21 cellular contexts compared by ENCODE assay signal in genomic region chr19:12676928-12677327, GRCh38. TPM values are rescaled to one million over a fixed set of nuclear protein-coding genes. Genes with fewer than 3 reads are reported as not detected.
DNase-seq lines count a peak whose midpoint lies in the region; ATAC-seq, FAIRE-seq and TF ChIP-seq lines count a peak whose summit lies in the region.
"Had no signal": no experiment of that assay in that cellular context is flagged by ENCODE, and none has a peak within 500 bp of the region (broad histone marks: within the 10 kb centered on the region; RNA-seq: fewer than 3 reads in every experiment).

No MANE protein-coding gene starts in this region.

- H3K9me3 ChIP-seq in astrocyte (ENCODE audit: insufficient read depth, low read depth, low read length) (no peaks in the 10 kb centered on the region), stomach (no peaks in the 10 kb centered on the region)
- H3K9me3 ChIP-seq: BLaER1 treated with 17β-estradiol and CSF1 and Interleukin-3, amounts not matched to agents 10 nM and 100 nM; heart left ventricle; upper lobe of left lung had no signal

- no peak for FAIRE-seq in astrocyte (lab: Jason Lieb, UNC)

- intact Hi-C loops in natural killer cell (cut with micrococcal nuclease) = loop anchor here (10.0 kb wide), 1 partner anchor 118 kb away; the partner anchor contains the start of gene JUNB
- intact Hi-C loops in stomach (cut with DNase I; ENCODE audit: low total_unique reads) = loop anchor here (10.0 kb wide), 1 partner anchor 112 kb away; no protein-coding TSS in a partner anchor

- no peak overlapping the region for H3K9ac ChIP-seq in astrocyte (ENCODE audit: low read length)

- H3K4me1 ChIP-seq in astrocyte (ENCODE audit: insufficient read depth, low read length) = no peaks in the 10 kb centered on the region
- peaks cover 8 to 44% (median 31%) of the 10 kb centered on the region in 4 donors for H3K4me1 ChIP-seq in stomach

- H3K4me1 Mint-ChIP-seq in natural killer cell (peaks cover 30 to 43% of the 10 kb centered on the region in 2 donors), astrocyte (ENCODE audit: low read depth, unreplicated experiment) (peaks cover 2% of the 10 kb centered on the region)
- peaks cover 34 to 38% of the 10 kb centered on the region in 2 donors for H3K4me1 Mint-ChIP-seq in natural killer cell treated with Interleukin-12 subunit alpha and Interleukin-12 subunit beta and Interleukin-15 and Interleukin-18, amount 100 ng/mL, for 72 hours (ENCODE audit: low read depth in 2 of 2)
- peaks cover 20 to 37% (median 34%) of the 10 kb centered on the region in 4 donors for H3K4me1 Mint-ChIP-seq in naive thymus-derived CD8-positive, alpha-beta T cell

- no peaks in the 10 kb centered on the region for H3K36me3 Mint-ChIP-seq in natural killer cell
- peaks cover 16% of the 10 kb centered on the region for H3K36me3 Mint-ChIP-seq in natural killer cell treated with Interleukin-12 subunit alpha and Interleukin-12 subunit beta and Interleukin-15 and Interleukin-18, amount 100 ng/mL, for 72 hours
- H3K36me3 Mint-ChIP-seq in astrocyte (ENCODE audit: low read depth, unreplicated experiment) = peaks cover 12% of the 10 kb centered on the region
- peaks cover 0 to 78% (median 3%) of the 10 kb centered on the region in 3 donors for H3K36me3 Mint-ChIP-seq in naive thymus-derived CD8-positive, alpha-beta T cell

- TF ChIP-seq POLR2A in stomach (IDR thresholded peaks at IDR 0.05) = no peak

- WGBS in stomach, 5 donors = 77 to 95% (median 90%) methylated on average over 3 to 12 of the region's 12 CpGs

- H3K4me2 ChIP-seq in astrocyte (ENCODE audit: low read length) = no peak overlapping the region
- H3K4me2 ChIP-seq: BLaER1 treated with 17β-estradiol and CSF1 and Interleukin-3, amounts not matched to agents 10 nM and 100 nM had no signal

- peaks cover 26% of the 10 kb centered on the region for H3K79me2 ChIP-seq in astrocyte (ENCODE audit: insufficient read depth, low read length)

- ATAC-seq in natural killer cell (no peak), HG02981 (IDR thresholded peaks at IDR 0.05; ENCODE audit: unreplicated experiment) (no peak), HG03280 (IDR thresholded peaks at IDR 0.05; ENCODE audit: unreplicated experiment) (no peak), GM21381 (IDR thresholded peaks at IDR 0.05; ENCODE audit: unreplicated experiment) (no peak)
- no peak for ATAC-seq in natural killer cell treated with Interleukin-12 subunit alpha and Interleukin-12 subunit beta and Interleukin-15 and Interleukin-18, amount 100 ng/mL, for 72 hours
- no peak for ATAC-seq in naive thymus-derived CD8-positive, alpha-beta T cell

- H3K4me3 Mint-ChIP-seq in natural killer cell = no peak overlapping the region
- no peak overlapping the region for H3K4me3 Mint-ChIP-seq in natural killer cell treated with Interleukin-12 subunit alpha and Interleukin-12 subunit beta and Interleukin-15 and Interleukin-18, amount 100 ng/mL, for 72 hours
- H3K4me3 Mint-ChIP-seq in astrocyte (ENCODE audit: unreplicated experiment) = peak overlapping the region; percentile 29
- no peak overlapping the region for H3K4me3 Mint-ChIP-seq in naive thymus-derived CD8-positive, alpha-beta T cell
- H3K4me3 Mint-ChIP-seq: T-helper 2 cell treated with Interferon-gamma antibody and Interleukin-4, amounts not matched to agents 5 μg/mL and 100 μg/mL, for 36 hours had no signal

- POLR2A ChIA-PET in naive thymus-derived CD8-positive, alpha-beta T cell (lab: Charles Lee) = interaction anchor here (1.0 to 1.6 kb wide), 2 partner anchors 8 to 11 kb away, joined by 5 to 10 read pairs; partner anchors contain the start of genes MAN2B1 and WDR83

- H3K27me3 Mint-ChIP-seq in natural killer cell (ENCODE audit: low read depth in 2 of 2) = no peaks in the 10 kb centered on the region
- H3K27me3 Mint-ChIP-seq in natural killer cell treated with Interleukin-12 subunit alpha and Interleukin-12 subunit beta and Interleukin-15 and Interleukin-18, amount 100 ng/mL, for 72 hours = no peaks in the 10 kb centered on the region
- no peaks in the 10 kb centered on the region for H3K27me3 Mint-ChIP-seq in astrocyte (ENCODE audit: low read depth, unreplicated experiment)
- H3K27me3 Mint-ChIP-seq in naive thymus-derived CD8-positive, alpha-beta T cell = peaks cover 0 to 1% (median 0%) of the 10 kb centered on the region in 5 donors

- peaks cover 31% of the 10 kb centered on the region for H4K20me1 ChIP-seq in astrocyte (ENCODE audit: insufficient read depth, low read length)

- no peak for TF ChIP-seq EP300 in stomach (IDR thresholded peaks at IDR 0.05)

- no peak overlapping the region for H2AFZ ChIP-seq in astrocyte (ENCODE audit: low read depth, low read length)

- H3K27me3 ChIP-seq in astrocyte (ENCODE audit: insufficient read depth, low read length) = no peaks in the 10 kb centered on the region
- H3K27me3 ChIP-seq in stomach = no peaks in the 10 kb centered on the region
- H3K27me3 ChIP-seq: BLaER1 treated with 17β-estradiol and CSF1 and Interleukin-3, amounts not matched to agents 10 nM and 100 nM; dorsolateral prefrontal cortex; heart left ventricle; upper lobe of left lung had no signal

- no peak for DNase-seq in natural killer cell
- DNase-seq in natural killer cell treated with Interleukin-12 subunit alpha and Interleukin-12 subunit beta and Interleukin-15 and Interleukin-18, amount 100 ng/mL, for 72 hours (ENCODE audit: low spot score) = no peak
- DNase-seq in astrocyte (ENCODE audit: low read depth) = no peak
- no peak for DNase-seq in naive thymus-derived CD8-positive, alpha-beta T cell
- no peak for DNase-seq in stomach

- H3K27ac Mint-ChIP-seq in natural killer cell (peak overlapping the region; percentile 60 to 70), astrocyte (ENCODE audit: unreplicated experiment) (peak overlapping the region; percentile 48)
- peak overlapping the region in 1 of 2 donors; percentile 57 for H3K27ac Mint-ChIP-seq in natural killer cell treated with Interleukin-12 subunit alpha and Interleukin-12 subunit beta and Interleukin-15 and Interleukin-18, amount 100 ng/mL, for 72 hours
- H3K27ac Mint-ChIP-seq in naive thymus-derived CD8-positive, alpha-beta T cell = peak overlapping the region in 6 of 10 donors; percentile 15 to 82 (median 62)
- H3K27ac Mint-ChIP-seq: activated T-helper 2 cell treated with anti-CD3 and anti-CD28 coated beads, Interferon-gamma antibody, Interleukin-2, Interleukin-4, amounts not matched to agents 10 μg/mL and 5 μg/mL and 100 μg/mL, durations not matched to agents 14 hours and 24 hours and 36 hours; T-helper 2 cell treated with Interferon-gamma antibody and Interleukin-4, amounts not matched to agents 5 μg/mL and 100 μg/mL, for 36 hours had no signal

- H3K27ac ChIP-seq in astrocyte (ENCODE audit: low read depth, low read length) = no peak overlapping the region
- no peak overlapping the region for H3K27ac ChIP-seq in stomach
- H3K27ac ChIP-seq: BLaER1 treated with 17β-estradiol and CSF1 and Interleukin-3, amounts not matched to agents 10 nM and 100 nM; heart left ventricle; upper lobe of left lung; VCaP had no signal

- H3K36me3 ChIP-seq in astrocyte (ENCODE audit: insufficient read depth, low read length) (peaks cover 23% of the 10 kb centered on the region), stomach (peaks cover 65 to 85% (median 81%) of the 10 kb centered on the region in 4 donors)

- H3K4me3 ChIP-seq in astrocyte (ENCODE audit: insufficient read depth, low read depth, low read length) (no peak overlapping the region), stomach (no peak overlapping the region)
- H3K4me3 ChIP-seq: BLaER1 treated with 17β-estradiol and CSF1 and Interleukin-3, amounts not matched to agents 10 nM and 100 nM; dorsolateral prefrontal cortex; heart left ventricle; upper lobe of left lung had no signal

- no peaks in the 10 kb centered on the region for H3K9me3 Mint-ChIP-seq in natural killer cell
- no peaks in the 10 kb centered on the region for H3K9me3 Mint-ChIP-seq in natural killer cell treated with Interleukin-12 subunit alpha and Interleukin-12 subunit beta and Interleukin-15 and Interleukin-18, amount 100 ng/mL, for 72 hours
- H3K9me3 Mint-ChIP-seq in astrocyte (ENCODE audit: unreplicated experiment) = no peaks in the 10 kb centered on the region
- no peaks in the 10 kb centered on the region for H3K9me3 Mint-ChIP-seq in naive thymus-derived CD8-positive, alpha-beta T cell
- H3K9me3 Mint-ChIP-seq: activated naive CD4-positive, alpha-beta T cell treated with anti-CD3 and anti-CD28 coated beads, Interleukin-2, amount 50 U/mL, for 72 hours; activated T-helper 2 cell treated with anti-CD3 and anti-CD28 coated beads, Interferon-gamma antibody, Interleukin-2, Interleukin-4, amounts not matched to agents 10 μg/mL and 5 μg/mL and 100 μg/mL, durations not matched to agents 14 hours and 24 hours and 36 hours; T-helper 2 cell treated with Interferon-gamma antibody and Interleukin-4, amounts not matched to agents 5 μg/mL and 100 μg/mL, for 36 hours had no signal

- TF ChIP-seq CTCF in natural killer cell (IDR thresholded peaks at IDR 0.05) (no peak), astrocyte (IDR thresholded peaks at IDR 0.05; ENCODE audit: insufficient read depth, low read depth, low read length) (no peak), stomach (IDR thresholded peaks at IDR 0.05) (no peak)

RNA-seq across cellular contexts. Expression of gene DHPS, which starts 4.8 kb away (rescaled TPM):
- total RNA-seq in natural killer cell = 100 to 1,000 TPM; 143 to 193 (median 145) TPM
- total RNA-seq in natural killer cell treated with Interleukin-12 subunit alpha and Interleukin-12 subunit beta and Interleukin-15 and Interleukin-18, amount 100 ng/mL, for 72 hours = 100 to 1,000 TPM; 127 to 148 TPM
- 43.4 and 47.6 TPM in 2 replicates for total RNA-seq in astrocyte
- total RNA-seq in naive thymus-derived CD8-positive, alpha-beta T cell = 100 to 1,000 TPM; 219 to 224 TPM
- polyA plus RNA-seq in naive thymus-derived CD8-positive, alpha-beta T cell = 100 to 1,000 TPM in 1 of 3 donors, 10 to 100 TPM in 2; 74.8 to 108 (median 88.9) TPM
- 100 to 1,000 TPM in 2 of 5 donors, 10 to 100 TPM in 3; 51.7 to 287 (median 82.6) TPM for total RNA-seq in stomach
- 10 to 100 TPM; 65.1 to 76.0 (median 75.0) TPM for polyA plus RNA-seq in stomach

RNA-seq across cellular contexts. Expression of gene WDR83, which starts 10.3 kb away (rescaled TPM):
- total RNA-seq in natural killer cell (10 to 100 TPM; 17.0 to 25.8 (median 25.1) TPM), astrocyte (10.0 and 13.3 TPM in 2 replicates), stomach (10 to 100 TPM in 1 of 5 donors, 1 to 10 TPM in 4; 1.4 to 12.9 (median 9.6) TPM)
- 10 to 100 TPM; 18.6 to 25.1 TPM for total RNA-seq in natural killer cell treated with Interleukin-12 subunit alpha and Interleukin-12 subunit beta and Interleukin-15 and Interleukin-18, amount 100 ng/mL, for 72 hours
- 10 to 100 TPM; 17.6 to 22.7 TPM for total RNA-seq in naive thymus-derived CD8-positive, alpha-beta T cell
- 10 to 100 TPM; 12.6 to 19.9 (median 12.9) TPM for polyA plus RNA-seq in naive thymus-derived CD8-positive, alpha-beta T cell
- 10 to 100 TPM; 20.6 to 33.4 (median 32.7) TPM for polyA plus RNA-seq in stomach

RNA-seq across cellular contexts. Expression of gene MAN2B1, which starts 10.4 kb away (rescaled TPM):
- total RNA-seq in natural killer cell (100 to 1,000 TPM; 107 to 118 (median 112) TPM), astrocyte (105 and 129 TPM in 2 replicates), stomach (100 to 1,000 TPM in 4 of 5 donors, 10 to 100 TPM in 1; 41.7 to 429 (median 117) TPM)
- total RNA-seq in natural killer cell treated with Interleukin-12 subunit alpha and Interleukin-12 subunit beta and Interleukin-15 and Interleukin-18, amount 100 ng/mL, for 72 hours = 100 to 1,000 TPM; 135 to 199 TPM
- 100 to 1,000 TPM in 1 of 2 experiments, 10 to 100 TPM in 1; 87.5 to 101 TPM for total RNA-seq in naive thymus-derived CD8-positive, alpha-beta T cell
- 10 to 100 TPM; 33.9 to 55.4 (median 34.7) TPM for polyA plus RNA-seq in naive thymus-derived CD8-positive, alpha-beta T cell
- polyA plus RNA-seq in stomach = 10 to 100 TPM; 20.6 to 59.0 (median 42.1) TPM

RNA-seq across cellular contexts. Expression of gene GNG14, which starts 10.9 kb away (rescaled TPM):
- total RNA-seq in natural killer cell = not detected
- total RNA-seq in natural killer cell treated with Interleukin-12 subunit alpha and Interleukin-12 subunit beta and Interleukin-15 and Interleukin-18, amount 100 ng/mL, for 72 hours = not detected
- not detected in 2 replicates for total RNA-seq in astrocyte
- total RNA-seq in naive thymus-derived CD8-positive, alpha-beta T cell = not detected
- not detected for polyA plus RNA-seq in naive thymus-derived CD8-positive, alpha-beta T cell
- total RNA-seq in stomach = not detected
- not detected for polyA plus RNA-seq in stomach
- total RNA-seq: activated naive CD4-positive, alpha-beta T cell treated with anti-CD3 and anti-CD28 coated beads, Interleukin-2, amount 50 U/mL, for 72 hours; activated T-helper 2 cell treated with anti-CD3 and anti-CD28 coated beads, Interferon-gamma antibody, Interleukin-2, Interleukin-4, amounts not matched to agents 10 μg/mL and 5 μg/mL and 100 μg/mL, durations not matched to agents 14 hours and 24 hours and 36 hours; dorsolateral prefrontal cortex; epithelial cell of proximal tubule; fibroblast of villous mesenchyme; heart left ventricle; mammary epithelial cell; MCF 10A; sciatic nerve; upper lobe of left lung had no signal
- polyA plus RNA-seq: heart left ventricle, mammary epithelial cell had no signal

RNA-seq across cellular contexts. Expression of gene FBXW9, which starts 19.5 kb away (rescaled TPM):
- total RNA-seq in natural killer cell (1 to 10 TPM; 2.2 to 3.2 (median 2.9) TPM), astrocyte (9.9 and 11.6 TPM in 2 replicates), stomach (10 to 100 TPM in 1 of 5 donors, 1 to 10 TPM in 3, under 1 TPM in 1; 0.29 to 10.9 (median 2.7) TPM)
- total RNA-seq in natural killer cell treated with Interleukin-12 subunit alpha and Interleukin-12 subunit beta and Interleukin-15 and Interleukin-18, amount 100 ng/mL, for 72 hours = 10 to 100 TPM in 1 of 2 donors, 1 to 10 TPM in 1; 5.6 to 15.4 TPM
- total RNA-seq in naive thymus-derived CD8-positive, alpha-beta T cell = 1 to 10 TPM; 2.8 to 2.9 TPM
- polyA plus RNA-seq in naive thymus-derived CD8-positive, alpha-beta T cell = 1 to 10 TPM; 4.3 to 5.7 (median 5.4) TPM
- polyA plus RNA-seq in stomach = 1 to 10 TPM; 4.6 to 9.8 (median 5.8) TPM
